ENCODE assay signal across 10 cellular contexts in the genomic region with DNA sequence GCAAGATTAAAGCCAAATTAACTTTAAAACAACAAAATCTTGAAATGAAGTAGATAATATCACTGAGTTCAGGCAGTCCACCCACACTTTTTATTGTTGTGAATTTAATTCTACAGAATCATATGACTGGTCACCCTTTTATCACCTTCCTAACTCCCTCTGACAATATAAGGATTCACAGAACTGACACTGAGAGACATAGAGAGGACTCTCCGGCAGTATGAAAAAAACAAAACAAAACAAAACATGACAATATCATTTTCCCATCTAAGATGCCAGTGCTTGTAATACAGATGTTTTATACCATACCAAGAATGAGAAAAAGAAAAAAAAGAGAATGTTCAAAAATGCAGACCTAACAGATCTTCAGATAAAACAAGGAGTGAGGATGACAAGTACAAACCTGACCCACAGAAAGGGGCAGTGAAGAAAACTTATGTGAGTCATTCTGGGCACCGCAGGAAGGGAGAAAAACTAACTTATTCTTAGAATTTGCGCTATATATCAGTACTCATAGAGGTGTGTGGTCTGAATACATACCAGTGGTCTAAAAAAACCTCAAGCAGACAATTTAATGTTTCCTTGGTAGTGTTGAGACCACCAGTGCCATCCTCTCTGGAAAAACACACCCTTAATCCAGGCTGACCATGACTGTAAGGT.
DNase-seq lines count a peak whose midpoint lies in the region; ATAC-seq and TF ChIP-seq lines count a peak whose summit lies in the region.
"Had no signal": no experiment of that assay in that cellular context is flagged by ENCODE, and none has a peak within 500 bp of the region (broad histone marks: within the 10 kb centered on the region; RNA-seq: fewer than 3 reads in every experiment).

No MANE protein-coding gene starts in this region.

- no peak for TF ChIP-seq EP300 in stomach (IDR thresholded peaks at IDR 0.05)

- peak; percentile 57 to 73 for ATAC-seq in activated T-cell treated with anti-CD3 and anti-CD28 coated beads, Interleukin-2, amount 50 U/mL, for 4 hours
- peak; percentile 80 for ATAC-seq in HG03520 (IDR thresholded peaks at IDR 0.05; ENCODE audit: unreplicated experiment)
- peak; percentile 70 to 77 for ATAC-seq in stimulated activated naive B cell treated with anti-CD40 and anti-IgM and Interleukin-4, amounts not matched to agents 10 μg/mL and 1 μg/mL and 100 μg/mL, for 72 hours (replicated peaks)
- ATAC-seq: upper lobe of right lung had no signal

- peaks cover 47% of the 10 kb centered on the region for H3K4me1 Mint-ChIP-seq in activated T-cell treated with anti-CD3 and anti-CD28 coated beads, Interleukin-2, amount 50 U/mL, for 4 hours (ENCODE audit: low read depth)
- peaks cover 31 to 66% of the 10 kb centered on the region in 2 donors for H3K4me1 Mint-ChIP-seq in stimulated activated naive B cell treated with anti-CD40 and anti-IgM and Interleukin-4, amounts not matched to agents 10 μg/mL and 1 μg/mL and 100 μg/mL, for 72 hours

- peaks cover 0 to 10% (median 3%) of the 10 kb centered on the region in 4 donors for H3K4me1 ChIP-seq in stomach
- H3K4me1 ChIP-seq: upper lobe of right lung had no signal

- no peak overlapping the region for H3K4me3 ChIP-seq in stomach
- H3K4me3 ChIP-seq: upper lobe of right lung had no signal

- H3K9me3 ChIP-seq in stomach = no peaks in the 10 kb centered on the region
- H3K9me3 ChIP-seq: upper lobe of right lung had no signal

- no peak for DNase-seq in activated T-cell treated with anti-CD3 and anti-CD28 coated beads, Interleukin-2, amount 50 U/mL, for 4 hours
- DNase-seq in activated T-cell treated with anti-CD3 and anti-CD28 coated beads, Interleukin-2, amount 50 U/mL, for 1 hour = no peak
- DNase-seq in amniotic epithelial cell (ENCODE audit: low read depth) (peak; percentile 81), SKM-1 treated with dmso at 0.1 percent for 144 hours (lab: John Stamatoyannopoulos, UW; ENCODE audit: unreplicated experiment) (no peak), stomach (no peak), NCI-H748 (lab: John Stamatoyannopoulos, UW; ENCODE audit: unreplicated experiment) (no peak)
- DNase-seq in stimulated activated naive B cell treated with anti-CD40 and anti-IgM and Interleukin-4, amounts not matched to agents 10 μg/mL and 1 μg/mL and 100 μg/mL, for 72 hours = no peak
- DNase-seq: upper lobe of right lung had no signal

- H3K36me3 Mint-ChIP-seq in activated T-cell treated with anti-CD3 and anti-CD28 coated beads, Interleukin-2, amount 50 U/mL, for 4 hours (ENCODE audit: insufficient read depth) = peaks cover 21% of the 10 kb centered on the region
- peaks cover 22 to 56% of the 10 kb centered on the region in 2 donors for H3K36me3 Mint-ChIP-seq in stimulated activated naive B cell treated with anti-CD40 and anti-IgM and Interleukin-4, amounts not matched to agents 10 μg/mL and 1 μg/mL and 100 μg/mL, for 72 hours

- no peaks in the 10 kb centered on the region for H3K27me3 Mint-ChIP-seq in activated T-cell treated with anti-CD3 and anti-CD28 coated beads, Interleukin-2, amount 50 U/mL, for 4 hours (ENCODE audit: low read depth)
- H3K27me3 Mint-ChIP-seq in stimulated activated naive B cell treated with anti-CD40 and anti-IgM and Interleukin-4, amounts not matched to agents 10 μg/mL and 1 μg/mL and 100 μg/mL, for 72 hours = no peaks in the 10 kb centered on the region

- H3K27me3 ChIP-seq in stomach = no peaks in the 10 kb centered on the region
- H3K27me3 ChIP-seq: upper lobe of right lung had no signal

- intact Hi-C loops in stomach (cut with DNase I; ENCODE audit: low total_unique reads) = no loop called here

- no peaks in the 10 kb centered on the region for H3K9me3 Mint-ChIP-seq in activated T-cell treated with anti-CD3 and anti-CD28 coated beads, Interleukin-2, amount 50 U/mL, for 4 hours
- H3K9me3 Mint-ChIP-seq in stimulated activated naive B cell treated with anti-CD40 and anti-IgM and Interleukin-4, amounts not matched to agents 10 μg/mL and 1 μg/mL and 100 μg/mL, for 72 hours = no peaks in the 10 kb centered on the region

- WGBS in stomach, 5 donors = 75 to 91% (median 91%) methylated on average over 3 of the region's 3 CpGs

- H3K27ac ChIP-seq in stomach = no peak overlapping the region
- H3K27ac ChIP-seq: HL-60, upper lobe of right lung had no signal

- H3K27ac Mint-ChIP-seq in stimulated activated naive B cell treated with anti-CD40 and anti-IgM and Interleukin-4, amounts not matched to agents 10 μg/mL and 1 μg/mL and 100 μg/mL, for 72 hours = no peak overlapping the region

- TF ChIP-seq POLR2A in stomach (IDR thresholded peaks at IDR 0.05) = no peak

- no peak overlapping the region for H3K4me3 Mint-ChIP-seq in activated T-cell treated with anti-CD3 and anti-CD28 coated beads, Interleukin-2, amount 50 U/mL, for 4 hours
- H3K4me3 Mint-ChIP-seq in stimulated activated naive B cell treated with anti-CD40 and anti-IgM and Interleukin-4, amounts not matched to agents 10 μg/mL and 1 μg/mL and 100 μg/mL, for 72 hours = peak overlapping the region in 1 of 2 donors; percentile 2

- TF ChIP-seq CTCF in stomach (IDR thresholded peaks at IDR 0.05) = no peak

- H3K36me3 ChIP-seq in stomach = no peaks in the 10 kb centered on the region
- H3K36me3 ChIP-seq: upper lobe of right lung had no signal
